Comparison of ENCODE assay signal across 8 cellular contexts in genomic region chr15:31214864-31215489, GRCh38.
DNase-seq lines count a peak whose midpoint lies in the region; ATAC-seq and TF ChIP-seq lines count a peak whose summit lies in the region.

No MANE protein-coding gene starts in this region.

- peak; percentile 16 for DNase-seq in NCI-H2196 (lab: John Stamatoyannopoulos, UW; ENCODE audit: unreplicated experiment)
- DNase-seq in NCI-H2196 treated with DMSO at 0.1 percent for 48 hours (lab: John Stamatoyannopoulos, UW; ENCODE audit: unreplicated experiment), result no peak
- no peak for DNase-seq in RWPE2 (ENCODE audit: low spot score)
- peak; percentile 80 for DNase-seq in fibroblast of gingiva (ENCODE audit: low read depth)
- peak; percentile 81 for DNase-seq in osteoblast (ENCODE audit: insufficient read length, low spot score, missing footprints)
- DNase-seq in central memory CD4-positive, alpha-beta T cell, result no peak
- DNase-seq in NCI-H345 treated with DMSO at 0.1 percent for 48 hours (lab: John Stamatoyannopoulos, UW; ENCODE audit: unreplicated experiment), result no peak

- H3K27ac ChIP-seq in RWPE2 (ENCODE audit: poor library complexity, severe bottlenecking), result peak overlapping the region; percentile 74
- H3K27ac ChIP-seq in osteoblast (ENCODE audit: low read depth, low read length), result no peak overlapping the region

- H2AFZ ChIP-seq in osteoblast (ENCODE audit: low read length), result no peak overlapping the region

- H3K4me3 ChIP-seq in RWPE2 (ENCODE audit: severe bottlenecking), result peak overlapping the region; percentile 33
- H3K4me3 ChIP-seq in osteoblast (ENCODE audit: insufficient read depth, low read length), result no peak overlapping the region

- peak overlapping the region; percentile 67 for H3K4me2 ChIP-seq in osteoblast (ENCODE audit: insufficient read depth, low read length)

- no peaks in the 10 kb centered on the region for H3K36me3 ChIP-seq in RWPE2 (ENCODE audit: low read depth)
- H3K36me3 ChIP-seq in osteoblast (ENCODE audit: insufficient read depth, low read length), result no peaks in the 10 kb centered on the region

- TF ChIP-seq CTCF in RWPE2 (IDR thresholded peaks at IDR 0.05; ENCODE audit: poor library complexity, severe bottlenecking) (no peak), osteoblast (IDR thresholded peaks at IDR 0.05; ENCODE audit: extremely low read depth, low read depth, low read length) (no peak)

- H3K27me3 ChIP-seq in RWPE2 (ENCODE audit: insufficient read depth, poor library complexity, severe bottlenecking) (no peaks in the 10 kb centered on the region), osteoblast (ENCODE audit: insufficient read depth, low read length) (peaks cover 3% of the 10 kb centered on the region)

- no peaks in the 10 kb centered on the region for H4K20me1 ChIP-seq in osteoblast (ENCODE audit: insufficient read depth, low read length)

- no peaks in the 10 kb centered on the region for H3K79me2 ChIP-seq in osteoblast (ENCODE audit: insufficient read depth, low read length)

- peaks cover 14% of the 10 kb centered on the region for H3K4me1 ChIP-seq in RWPE2 (ENCODE audit: insufficient read depth, poor library complexity, severe bottlenecking)
- peaks cover 11% of the 10 kb centered on the region for H3K4me1 ChIP-seq in osteoblast (ENCODE audit: insufficient read depth, low read length)

- no peaks in the 10 kb centered on the region for H3K9me3 ChIP-seq in RWPE2 (ENCODE audit: severe bottlenecking)
- peaks cover 6% of the 10 kb centered on the region for H3K9me3 ChIP-seq in osteoblast (ENCODE audit: low read depth, low read length)

- ATAC-seq in RWPE2 (ENCODE audit: low read depth), result peak; percentile 60
- no peak for ATAC-seq in GM19397 (IDR thresholded peaks at IDR 0.05; ENCODE audit: unreplicated experiment)

Comparison
In these comparisons a context has a peak if more than half of its experiments do, and no peak if none do; other contexts are left out.
1. DNase-seq: peak in NCI-H2196 (single experiment), fibroblast of gingiva (single experiment) and osteoblast (single experiment); none in NCI-H2196 treated with DMSO at 0.1 percent for 48 hours (single experiment), RWPE2 (single experiment), central memory CD4-positive, alpha-beta T cell (single experiment) and NCI-H345 treated with DMSO at 0.1 percent for 48 hours (single experiment).